ENCODE assay signal across 25 cellular contexts in genomic region chr4:146370841-146371240, GRCh38.
DNase-seq lines count a peak whose midpoint lies in the region; ATAC-seq and TF ChIP-seq lines count a peak whose summit lies in the region.
"Had no signal": no experiment of that assay in that cellular context is flagged by ENCODE, and none has a peak within 500 bp of the region (broad histone marks: within the 10 kb centered on the region; RNA-seq: fewer than 3 reads in every experiment).

No MANE protein-coding gene starts in this region.

- no peak overlapping the region for H3K27ac ChIP-seq in A673 (ENCODE audit: low read depth, low read length, poor library complexity, severe bottlenecking)
- H3K27ac ChIP-seq in brain microvascular endothelial cell = peak overlapping the region; percentile 15
- H3K27ac ChIP-seq in hepatocyte = no peak overlapping the region
- no peak overlapping the region for H3K27ac ChIP-seq in PC-9
- H3K27ac ChIP-seq: A549, breast epithelium, colonic mucosa, esophagus muscularis mucosa, skin epidermis had no signal

- ATAC-seq in GM18909 (IDR thresholded peaks at IDR 0.05; ENCODE audit: poor library complexity, unreplicated experiment) = no peak
- ATAC-seq: A549; activated CD4-positive, alpha-beta T cell treated with anti-CD3 and anti-CD28 coated beads for 36 hours; activated naive CD8-positive, alpha-beta T cell treated with anti-CD3 and anti-CD28 coated beads, Interleukin-2, amount 50 U/mL, for 24 hours; naive thymus-derived CD4-positive, alpha-beta T cell; Right ventricle myocardium inferior had no signal

- H3K4me3 ChIP-seq in A673 (ENCODE audit: low read depth, low read length, poor library complexity, severe bottlenecking) (no peak overlapping the region), brain microvascular endothelial cell (ENCODE audit: low read depth, low read length) (no peak overlapping the region), hepatocyte (no peak overlapping the region), PC-9 (no peak overlapping the region)
- H3K4me3 ChIP-seq: A549, breast epithelium, colonic mucosa, esophagus muscularis mucosa, skin epidermis had no signal

- no peaks in the 10 kb centered on the region for H3K36me3 ChIP-seq in A673 (ENCODE audit: insufficient read depth, low read length, poor library complexity, severe bottlenecking)
- no peaks in the 10 kb centered on the region for H3K36me3 ChIP-seq in brain microvascular endothelial cell (replicated peaks)
- H3K36me3 ChIP-seq in hepatocyte (replicated peaks; ENCODE audit: insufficient read depth, low read depth) = no peaks in the 10 kb centered on the region
- H3K36me3 ChIP-seq in PC-9 (ENCODE audit: low read depth) = no peaks in the 10 kb centered on the region
- H3K36me3 ChIP-seq: breast epithelium, colonic mucosa, esophagus muscularis mucosa had no signal

- no peaks in the 10 kb centered on the region for H3K9me3 Mint-ChIP-seq in T-helper 2 cell treated with Interferon-gamma antibody and Interleukin-4, amounts not matched to agents 5 μg/mL and 100 μg/mL, for 36 hours
- H3K9me3 Mint-ChIP-seq: activated naive CD8-positive, alpha-beta T cell treated with anti-CD3 and anti-CD28 coated beads, Interleukin-2, amount 50 U/mL, for 24 hours; activated T-cell treated with anti-CD3 and anti-CD28 coated beads, Interleukin-2, amount 50 U/mL, for 24 hours had no signal

- BruUV-seq in A673 (replicated peaks; lab: Mats Ljungman, UMichigan) (no TSS peak), PC-9 (replicated peaks; lab: Mats Ljungman, UMichigan) (no TSS peak)

- H3K79me2 ChIP-seq in hepatocyte = no peaks in the 10 kb centered on the region
- H3K79me2 ChIP-seq in PC-9 (ENCODE audit: low read depth) = no peaks in the 10 kb centered on the region

- H3K4me1 ChIP-seq in A673 (ENCODE audit: insufficient read depth, low read length, poor library complexity, severe bottlenecking) = peaks cover 60% of the 10 kb centered on the region
- H3K4me1 ChIP-seq in hepatocyte (ENCODE audit: insufficient read depth) = peaks cover 4% of the 10 kb centered on the region
- H3K4me1 ChIP-seq in PC-9 (replicated peaks; ENCODE audit: insufficient read depth) = no peaks in the 10 kb centered on the region
- H3K4me1 ChIP-seq: A549, breast epithelium, colonic mucosa had no signal

- H3K9me2 ChIP-seq in hepatocyte (replicated peaks; ENCODE audit: insufficient read depth) (no peaks in the 10 kb centered on the region), PC-9 (ENCODE audit: insufficient read depth) (no peaks in the 10 kb centered on the region)

- no peaks in the 10 kb centered on the region for H3K27me3 ChIP-seq in A673 (replicated peaks; ENCODE audit: insufficient read depth, low read depth, low read length, poor library complexity)
- no peaks in the 10 kb centered on the region for H3K27me3 ChIP-seq in brain microvascular endothelial cell (replicated peaks)
- no peaks in the 10 kb centered on the region for H3K27me3 ChIP-seq in hepatocyte
- H3K27me3 ChIP-seq in PC-9 (ENCODE audit: insufficient read depth, low read depth) = no peaks in the 10 kb centered on the region
- H3K27me3 ChIP-seq: breast epithelium, colonic mucosa, esophagus muscularis mucosa had no signal

- no peak overlapping the region for H2AFZ ChIP-seq in hepatocyte
- no peak overlapping the region for H2AFZ ChIP-seq in PC-9

- no peaks in the 10 kb centered on the region for H3K4me1 Mint-ChIP-seq in T-helper 2 cell treated with Interferon-gamma antibody and Interleukin-4, amounts not matched to agents 5 μg/mL and 100 μg/mL, for 36 hours (ENCODE audit: low read depth)

- peak; percentile 17 for DNase-seq in A673 (ENCODE audit: low spot score)
- DNase-seq in NCI-H226 = peak; percentile 81
- DNase-seq in brain microvascular endothelial cell = peak; percentile 48
- DNase-seq in hepatocyte (ENCODE audit: low spot score) = no peak
- no peak for DNase-seq in T-helper 2 cell treated with Interferon-gamma antibody and Interleukin-4, amounts not matched to agents 5 μg/mL and 100 μg/mL, for 36 hours (ENCODE audit: low spot score)
- DNase-seq in AG08396 (ENCODE audit: low spot score) = no peak
- no peak for DNase-seq in PC-9
- DNase-seq: activated CD4-positive, alpha-beta T cell treated with anti-CD3 and anti-CD28 coated beads for 36 hours; activated gamma-delta T cell treated with Interleukin-2 at 50 U/mL for 16 hours; activated naive CD8-positive, alpha-beta T cell treated with anti-CD3 and anti-CD28 coated beads, Interleukin-2, amount 50 U/mL, for 24 hours; activated T-cell treated with anti-CD3 and anti-CD28 coated beads, Interleukin-2, amount 50 U/mL, for 24 hours; colonic mucosa; COR-L47; DMS79; effector memory CD4-positive, alpha-beta T cell; KBM-7; naive thymus-derived CD4-positive, alpha-beta T cell; NCI-H526; occipital lobe had no signal

- WGBS in hepatocyte (ENCODE audit: low lambda C conversion rate, missing lambda C conversion rate) = 65% methylated on average over 2 of the region's 2 CpGs

- no peaks in the 10 kb centered on the region for H3K27me3 Mint-ChIP-seq in T-helper 2 cell treated with Interferon-gamma antibody and Interleukin-4, amounts not matched to agents 5 μg/mL and 100 μg/mL, for 36 hours (ENCODE audit: low read depth)
- H3K27me3 Mint-ChIP-seq: activated CD4-positive, alpha-beta T cell treated with anti-CD3 and anti-CD28 coated beads for 36 hours; activated naive CD8-positive, alpha-beta T cell treated with anti-CD3 and anti-CD28 coated beads, Interleukin-2, amount 50 U/mL, for 24 hours; activated T-cell treated with anti-CD3 and anti-CD28 coated beads, Interleukin-2, amount 50 U/mL, for 24 hours; naive thymus-derived CD4-positive, alpha-beta T cell had no signal

- H3K9me3 ChIP-seq in A673 (ENCODE audit: low read depth, low read length, poor library complexity, severe bottlenecking) (peaks cover 2% of the 10 kb centered on the region), hepatocyte (ENCODE audit: low read depth) (no peaks in the 10 kb centered on the region), PC-9 (ENCODE audit: insufficient read depth, low read depth) (no peaks in the 10 kb centered on the region)
- H3K9me3 ChIP-seq: A549, colonic mucosa, esophagus muscularis mucosa had no signal

- no peak overlapping the region for H3K4me3 Mint-ChIP-seq in T-helper 2 cell treated with Interferon-gamma antibody and Interleukin-4, amounts not matched to agents 5 μg/mL and 100 μg/mL, for 36 hours
- H3K4me3 Mint-ChIP-seq: activated CD4-positive, alpha-beta T cell treated with anti-CD3 and anti-CD28 coated beads for 36 hours; activated naive CD8-positive, alpha-beta T cell treated with anti-CD3 and anti-CD28 coated beads, Interleukin-2, amount 50 U/mL, for 24 hours; activated T-cell treated with anti-CD3 and anti-CD28 coated beads, Interleukin-2, amount 50 U/mL, for 24 hours; naive thymus-derived CD4-positive, alpha-beta T cell had no signal

- H3K27ac Mint-ChIP-seq in T-helper 2 cell treated with Interferon-gamma antibody and Interleukin-4, amounts not matched to agents 5 μg/mL and 100 μg/mL, for 36 hours = no peak overlapping the region
- H3K27ac Mint-ChIP-seq: activated CD4-positive, alpha-beta T cell treated with anti-CD3 and anti-CD28 coated beads for 36 hours; activated naive CD8-positive, alpha-beta T cell treated with anti-CD3 and anti-CD28 coated beads, Interleukin-2, amount 50 U/mL, for 24 hours; activated T-cell treated with anti-CD3 and anti-CD28 coated beads, Interleukin-2, amount 50 U/mL, for 24 hours had no signal

- intact Hi-C loops in A673 (cut with micrococcal nuclease; ENCODE audit: unreplicated experiment) = no loop called here
- intact Hi-C loops in PC-9 (cut with micrococcal nuclease; ENCODE audit: unreplicated experiment) = no loop called here

- POLR2A ChIA-PET in A673 (lab: Charles Lee; ENCODE audit: low non-redundant PET) = no interaction called here
- POLR2A ChIA-PET in PC-9 (lab: Charles Lee; ENCODE audit: unreplicated experiment) = no interaction called here

- CTCF ChIA-PET in A673 (lab: Charles Lee) = no interaction called here
- CTCF ChIA-PET in PC-9 (lab: Charles Lee) = no interaction called here

- TF ChIP-seq CTCF in A673 (conservative IDR thresholded peaks at IDR 0.05; ENCODE audit: low read depth, low read length) (no peak), brain microvascular endothelial cell (IDR thresholded peaks at IDR 0.05; ENCODE audit: low read depth, low read length, missing control alignments) (no peak), hepatocyte (IDR thresholded peaks at IDR 0.05; ENCODE audit: poor library complexity) (no peak), PC-9 (conservative IDR thresholded peaks at IDR 0.05) (no peak)

- in situ Hi-C loops in brain microvascular endothelial cell (cut with HindIII; ENCODE audit: low pct_ligation_motif_present, low sequenced_read_pairs) = no loop called here

- no peaks in the 10 kb centered on the region for H3K36me3 Mint-ChIP-seq in T-helper 2 cell treated with Interferon-gamma antibody and Interleukin-4, amounts not matched to agents 5 μg/mL and 100 μg/mL, for 36 hours (ENCODE audit: low read depth)

- no peaks in the 10 kb centered on the region for H3F3A ChIP-seq in PC-9 (ENCODE audit: insufficient read depth, low read depth)

- H4K20me1 ChIP-seq in hepatocyte (ENCODE audit: insufficient read depth, poor library complexity, severe bottlenecking) (no peaks in the 10 kb centered on the region), PC-9 (ENCODE audit: insufficient read depth) (no peaks in the 10 kb centered on the region)

- H3K4me2 ChIP-seq in hepatocyte (peak overlapping the region; percentile 4), PC-9 (no peak overlapping the region)
- H3K4me2 ChIP-seq: A549 had no signal

Comparison
In these comparisons a context has a peak if more than half of its experiments do, and no peak if none do; other contexts are left out.
1. DNase-seq: peak in A673 (single experiment), NCI-H226 (single experiment) and brain microvascular endothelial cell (single experiment); none in hepatocyte (single experiment), T-helper 2 cell treated with Interferon-gamma antibody and Interleukin-4, amounts not matched to agents 5 μg/mL and 100 μg/mL, for 36 hours (single experiment), AG08396 (single experiment) and PC-9 (0 of 2).